In the genomic region with DNA sequence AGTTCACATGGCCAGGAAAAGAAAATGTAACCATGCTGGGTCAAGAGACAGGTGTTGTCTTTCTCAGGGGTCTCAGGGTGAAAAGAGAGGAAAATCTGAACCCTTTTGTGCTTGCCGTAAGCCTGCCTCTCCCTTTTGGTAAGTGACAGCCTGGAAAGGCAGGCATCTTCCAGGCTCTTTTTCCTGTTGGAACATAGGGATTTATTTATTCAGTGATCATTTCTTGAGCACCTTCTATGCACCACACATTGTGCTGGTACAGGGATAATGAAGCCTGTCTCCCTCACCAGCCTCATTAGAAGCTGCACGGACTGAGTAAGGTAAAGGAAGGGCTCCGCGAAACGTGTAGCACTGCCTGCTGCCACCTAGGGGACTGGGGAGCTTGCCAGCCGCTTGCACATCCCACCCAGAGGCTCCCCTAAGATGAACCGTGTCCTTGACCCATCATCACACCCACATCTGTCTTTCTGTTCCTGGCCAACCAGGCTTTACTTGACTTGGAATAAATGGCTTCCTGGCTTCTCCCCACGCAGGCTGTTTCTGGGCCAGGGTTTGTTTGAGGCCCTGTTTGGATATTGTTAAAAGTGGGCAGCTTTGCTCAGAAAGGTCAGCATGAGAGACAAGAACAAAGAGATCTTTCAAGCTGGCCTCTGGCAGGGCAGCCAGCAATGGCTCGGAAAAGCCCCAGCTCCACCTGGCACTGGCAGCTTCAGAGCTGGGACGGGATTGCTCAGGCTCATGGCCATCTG, we compare ENCODE assay signal across 12 cellular contexts. TPM values are rescaled to one million over a fixed set of nuclear protein-coding genes. Genes with fewer than 3 reads are reported as not detected.
A peak's percentile ranks its signal among the peaks of the same experiment; 100 is the strongest.
DNase-seq lines count a peak whose midpoint lies in the region; ATAC-seq and TF ChIP-seq lines count a peak whose summit lies in the region.
"Had no signal": no experiment of that assay in that cellular context is flagged by ENCODE, and none has a peak within 500 bp of the region (broad histone marks: within the 10 kb centered on the region; RNA-seq: fewer than 3 reads in every experiment).

No MANE protein-coding gene starts in this region.

- no peaks in the 10 kb centered on the region for H3K9me3 ChIP-seq in BE2C
- no peaks in the 10 kb centered on the region for H3K9me3 ChIP-seq in OCI-LY1 (ENCODE audit: low read length)
- H3K9me3 ChIP-seq in neuronal stem cell (replicated peaks in 1 of 2; ENCODE audit: control insufficient read depth in 2 of 2, insufficient read depth in 1 of 2, low read depth in 1 of 2, low read length in 2 of 2), result no peaks in the 10 kb centered on the region
- H3K9me3 ChIP-seq: left lung had no signal

- peak overlapping the region; percentile 50 for H3K27ac ChIP-seq in OCI-LY1 (ENCODE audit: low read depth, low read length, poor library complexity, severe bottlenecking)
- H3K27ac ChIP-seq in neuronal stem cell (replicated peaks; ENCODE audit: low read length), result no peak overlapping the region
- H3K27ac ChIP-seq: left lung had no signal

- no peak for ATAC-seq in GM18909 (IDR thresholded peaks at IDR 0.05; ENCODE audit: poor library complexity, unreplicated experiment)
- ATAC-seq: left lung had no signal

- H3K27me3 ChIP-seq in BE2C (no peaks in the 10 kb centered on the region), OCI-LY1 (ENCODE audit: insufficient read depth, low read length) (no peaks in the 10 kb centered on the region), neuronal stem cell (ENCODE audit: control insufficient read depth in 3 of 3, insufficient read depth in 3 of 3, low read depth in 1 of 3, low read length in 3 of 3) (no peaks in the 10 kb centered on the region)
- H3K27me3 ChIP-seq: left lung had no signal

- no peak overlapping the region for H2BK5ac ChIP-seq in neuronal stem cell (ENCODE audit: low read length)

- no peak overlapping the region for H4K8ac ChIP-seq in neuronal stem cell (ENCODE audit: low read depth, low read length)

- H3K79me1 ChIP-seq in neuronal stem cell (ENCODE audit: low read depth, low read length), result no peaks in the 10 kb centered on the region

- no peak overlapping the region for H2BK120ac ChIP-seq in neuronal stem cell (ENCODE audit: low read depth, low read length)

- no CpG with 5 or more reads among the region's 10 CpGs for WGBS in neuronal stem cell (ENCODE audit: extremely low coverage in 2 of 2, insufficient read length in 2 of 2, insufficient replicate concordance in 1 of 2), 2 donors

- H4K20me1 ChIP-seq in OCI-LY1 (ENCODE audit: insufficient read depth, low read length), result no peaks in the 10 kb centered on the region

- H3K9ac ChIP-seq in OCI-LY1 (ENCODE audit: low read length), result no peak overlapping the region; the same call in 1 of the 2 replicates
- no peak overlapping the region for H3K9ac ChIP-seq in neuronal stem cell (ENCODE audit: low read depth, low read length, poor library complexity)

- H3K4me2 ChIP-seq in OCI-LY1 (ENCODE audit: low read length), result no peak overlapping the region
- H3K4me2 ChIP-seq in neuronal stem cell (ENCODE audit: insufficient read depth, low read length, poor library complexity, severe bottlenecking), result no peak overlapping the region

- H3K79me2 ChIP-seq in OCI-LY1 (ENCODE audit: insufficient read depth, low read length), result peaks cover 9% of the 10 kb centered on the region; the same call in 1 of the 2 replicates

- no peak overlapping the region for H2AFZ ChIP-seq in OCI-LY1 (ENCODE audit: low read length)
- H2AFZ ChIP-seq in neuronal stem cell (ENCODE audit: low read length), result no peak overlapping the region

- H3K4ac ChIP-seq in neuronal stem cell (ENCODE audit: low read length), result no peak overlapping the region

- H3K14ac ChIP-seq in neuronal stem cell (ENCODE audit: low read length), result no peak overlapping the region

- H3K23ac ChIP-seq in neuronal stem cell (ENCODE audit: low read depth, low read length, poor library complexity), result no peak overlapping the region

- H2BK12ac ChIP-seq in neuronal stem cell (ENCODE audit: low read length), result no peak overlapping the region

- H3F3A ChIP-seq in OCI-LY1 (ENCODE audit: insufficient read depth, low read length), result 0 out of 2 replicates have a peak, but pooled peaks cover 8% of the 10 kb centered on the region

- no peak overlapping the region for H4K91ac ChIP-seq in neuronal stem cell (ENCODE audit: low read depth, low read length, poor library complexity)

- H3K4me1 ChIP-seq in BE2C (peaks cover 45% of the 10 kb centered on the region), OCI-LY1 (ENCODE audit: insufficient read depth, low read length, severe bottlenecking) (peaks cover 49% of the 10 kb centered on the region), neuronal stem cell (ENCODE audit: control insufficient read depth in 2 of 2, insufficient read depth in 1 of 2, low read depth in 1 of 2, low read length in 2 of 2) (peaks cover 32 to 39% of the 10 kb centered on the region in 2 donors)

- H3K4me3 ChIP-seq in BE2C (ENCODE audit: low read depth, low read length) (no peak overlapping the region), OCI-LY1 (ENCODE audit: low read depth, low read length, poor library complexity, severe bottlenecking) (no peak overlapping the region), fibroblast of pulmonary artery (replicated peaks; ENCODE audit: low read depth, low read length) (no peak overlapping the region), neuronal stem cell (ENCODE audit: low read length in 2 of 2) (no peak overlapping the region)
- H3K4me3 ChIP-seq: left lung had no signal

- H3K9me2 ChIP-seq in OCI-LY1 (ENCODE audit: low read depth, low read length), result no peaks in the 10 kb centered on the region

- DNase-seq in BE2C (peak; percentile 66), fibroblast of pulmonary artery (ENCODE audit: low read depth) (no peak), neuronal stem cell (ENCODE audit: low spot score) (no peak), NCI-H128 (lab: John Stamatoyannopoulos, UW; ENCODE audit: unreplicated experiment) (no peak), AG08395 (ENCODE audit: low spot score) (no peak)
- DNase-seq in stimulated activated CD8-positive, alpha-beta memory T cell treated with anti-CD3 and anti-CD28 coated beads, Interleukin-4, amount 100 ng/mL, for 48 hours, result no peak
- DNase-seq: activated CD4-positive, CD25-positive, alpha-beta regulatory T cell; CD4-positive, alpha-beta T cell; left lung; NCI-H187 had no signal

- H3K18ac ChIP-seq in neuronal stem cell (ENCODE audit: low read length), result peak overlapping the region; percentile 30

- H2BK15ac ChIP-seq in neuronal stem cell (ENCODE audit: low read length), result no peak overlapping the region

- H3K36me3 ChIP-seq in BE2C (no peaks in the 10 kb centered on the region), OCI-LY1 (ENCODE audit: insufficient read depth, low read length) (peaks cover 64% of the 10 kb centered on the region; the same call in 1 of the 2 replicates), neuronal stem cell (replicated peaks in 1 of 2; ENCODE audit: control insufficient read depth in 2 of 2, insufficient read depth in 2 of 2, low read length in 2 of 2) (no peaks in the 10 kb centered on the region)

- H2AK5ac ChIP-seq in neuronal stem cell (ENCODE audit: low read depth, low read length), result no peak overlapping the region

- TF ChIP-seq CTCF in BE2C (IDR thresholded peaks at IDR 0.05; ENCODE audit: low read depth, low read length) (peak; percentile 70), OCI-LY1 (IDR thresholded peaks at IDR 0.05; ENCODE audit: low read length) (peak; percentile 55), fibroblast of pulmonary artery (IDR thresholded peaks at IDR 0.05; ENCODE audit: low read length, missing control alignments) (peak; percentile 4)

RNA-seq across cellular contexts. Expression of a gene that starts 47.9 kb away (rescaled TPM):
- 19.2 TPM for polyA plus RNA-seq in BE2C (2012; ENCODE audit: insufficient read depth, insufficient read length, low read depth)
- polyA plus RNA-seq in neuronal stem cell (2013, experiment 1 of 2), result 12.6 TPM
- 12.6 TPM for polyA plus RNA-seq in neuronal stem cell (2013, experiment 2 of 2)

Comparison
In these comparisons a context has a peak if more than half of its experiments do, and no peak if none do; other contexts are left out.
1. CTCF ChIP-seq: peak in every context shown above with its lines; median percentile 70 in BE2C; 55 in OCI-LY1; 4 in fibroblast of pulmonary artery.